ENCODE assay signal across 14 cellular contexts in the genomic region with DNA sequence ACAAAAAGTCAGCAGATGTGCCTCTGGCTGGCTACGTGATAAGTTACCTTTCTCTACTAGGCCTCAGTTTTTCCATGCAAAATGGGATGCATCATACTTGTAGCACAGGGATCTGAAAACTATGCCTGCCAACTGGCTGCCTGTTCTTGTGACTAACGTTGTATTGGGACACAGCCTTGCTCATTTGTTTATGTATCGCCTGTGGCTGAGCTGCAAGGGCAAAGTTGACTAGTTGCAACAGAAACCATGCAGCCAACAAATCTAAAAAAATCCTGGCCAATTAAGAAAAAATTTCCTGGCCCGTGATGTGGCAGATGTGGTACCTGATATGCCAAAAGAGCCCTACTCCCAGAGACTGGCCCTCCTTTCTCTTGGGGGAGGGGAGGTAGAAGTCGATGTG.
DNase-seq lines count a peak whose midpoint lies in the region; TF ChIP-seq lines count a peak whose summit lies in the region.
"Had no signal": no experiment of that assay in that cellular context is flagged by ENCODE, and none has a peak within 500 bp of the region (broad histone marks: within the 10 kb centered on the region; RNA-seq: fewer than 3 reads in every experiment).

No MANE protein-coding gene starts in this region.

- POLR2A ChIA-PET in A673 (lab: Charles Lee; ENCODE audit: low non-redundant PET), result no interaction called here

- H3K79me2 ChIP-seq in ACC112 (ENCODE audit: control insufficient read depth, insufficient read depth, low read length, unreplicated experiment), result no peaks in the 10 kb centered on the region

- H3K36me3 Mint-ChIP-seq in activated naive CD4-positive, alpha-beta T cell treated with anti-CD3 and anti-CD28 coated beads, Interleukin-2, amount 10 ng/mL, durations not matched to agents 7 days and 5 days, result no peaks in the 10 kb centered on the region
- H3K36me3 Mint-ChIP-seq: activated CD4-positive, alpha-beta memory T cell treated with anti-CD3 and anti-CD28 coated beads for 36 hours; T-cell had no signal

- H3K4me1 ChIP-seq in ACC112 (ENCODE audit: control insufficient read depth, insufficient read depth, low read length, unreplicated experiment), result peaks cover 13% of the 10 kb centered on the region
- no peaks in the 10 kb centered on the region for H3K4me1 ChIP-seq in A673 (ENCODE audit: insufficient read depth, low read length, poor library complexity, severe bottlenecking)

- H3K27ac ChIP-seq in ACC112 (ENCODE audit: low read depth, low read length) (peak overlapping the region; percentile 42; the same call in 1 of the 2 replicates), epithelial cell of prostate (no peak overlapping the region), A673 (ENCODE audit: low read depth, low read length, poor library complexity, severe bottlenecking) (no peak overlapping the region)

- H3K27ac Mint-ChIP-seq in activated naive CD4-positive, alpha-beta T cell treated with anti-CD3 and anti-CD28 coated beads, Interleukin-2, amount 10 ng/mL, durations not matched to agents 7 days and 5 days, result no peak overlapping the region
- H3K27ac Mint-ChIP-seq: activated CD4-positive, alpha-beta memory T cell treated with anti-CD3 and anti-CD28 coated beads for 36 hours; T-cell had no signal

- H3K9me3 ChIP-seq in A673 (ENCODE audit: low read depth, low read length, poor library complexity, severe bottlenecking), result no peaks in the 10 kb centered on the region

- intact Hi-C loops in A673 (cut with micrococcal nuclease; ENCODE audit: unreplicated experiment), result no loop called here

- TF ChIP-seq CTCF in A673 (conservative IDR thresholded peaks at IDR 0.05; ENCODE audit: low read depth, low read length), result no peak

- no peak overlapping the region for H3K4me3 Mint-ChIP-seq in activated naive CD4-positive, alpha-beta T cell treated with anti-CD3 and anti-CD28 coated beads, Interleukin-2, amount 10 ng/mL, durations not matched to agents 7 days and 5 days
- H3K4me3 Mint-ChIP-seq: activated CD4-positive, alpha-beta memory T cell treated with anti-CD3 and anti-CD28 coated beads for 36 hours; T-cell had no signal

- CTCF ChIA-PET in A673 (lab: Charles Lee), result no interaction called here
- CTCF ChIA-PET in activated naive CD4-positive, alpha-beta T cell treated with anti-CD3 and anti-CD28 coated beads, Interleukin-2, amount 10 ng/mL, durations not matched to agents 7 days and 5 days (lab: Charles Lee), result no interaction called here

- H3K4me1 Mint-ChIP-seq in activated naive CD4-positive, alpha-beta T cell treated with anti-CD3 and anti-CD28 coated beads, Interleukin-2, amount 10 ng/mL, durations not matched to agents 7 days and 5 days, result no peaks in the 10 kb centered on the region
- H3K4me1 Mint-ChIP-seq: T-cell had no signal

- no peak overlapping the region for H2AFZ ChIP-seq in ACC112 (ENCODE audit: low read length, unreplicated experiment)

- H3K36me3 ChIP-seq in ACC112 (ENCODE audit: insufficient read depth, low read length) (no peaks in the 10 kb centered on the region), A673 (ENCODE audit: insufficient read depth, low read length, poor library complexity, severe bottlenecking) (no peaks in the 10 kb centered on the region)

- BruUV-seq in A673 (replicated peaks; lab: Mats Ljungman, UMichigan), result no TSS peak

- peaks cover 19% of the 10 kb centered on the region for H3K27me3 Mint-ChIP-seq in activated naive CD4-positive, alpha-beta T cell treated with anti-CD3 and anti-CD28 coated beads, Interleukin-2, amount 10 ng/mL, durations not matched to agents 7 days and 5 days

- DNase-seq in M059J (ENCODE audit: low read depth) (peak; percentile 94), epithelial cell of prostate (ENCODE audit: low read depth, low spot score) (peak; percentile 33), non-pigmented ciliary epithelial cell (ENCODE audit: low read depth) (peak; percentile 67), GM19238 (ENCODE audit: insufficient read length, low spot score) (no peak), T-helper 2 cell (no peak), A673 (ENCODE audit: low spot score) (no peak)
- no peak for DNase-seq in activated naive CD4-positive, alpha-beta T cell treated with anti-CD3 and anti-CD28 coated beads, Interleukin-2, amount 10 ng/mL, durations not matched to agents 7 days and 5 days
- DNase-seq: 8988T; activated CD4-positive, alpha-beta memory T cell treated with anti-CD3 and anti-CD28 coated beads for 36 hours; activated naive CD4-positive, alpha-beta T cell; cortex of kidney; left ventricle myocardium superior; T-cell had no signal

- H3K27me3 ChIP-seq in ACC112 (ENCODE audit: insufficient read depth, low read length), result no peaks in the 10 kb centered on the region
- no peaks in the 10 kb centered on the region for H3K27me3 ChIP-seq in A673 (replicated peaks; ENCODE audit: insufficient read depth, low read depth, low read length, poor library complexity)

- H3K4me3 ChIP-seq in ACC112 (ENCODE audit: low read depth, low read length) (no peak overlapping the region), A673 (ENCODE audit: low read depth, low read length, poor library complexity, severe bottlenecking) (no peak overlapping the region)

- no peaks in the 10 kb centered on the region for H3K9me3 Mint-ChIP-seq in activated naive CD4-positive, alpha-beta T cell treated with anti-CD3 and anti-CD28 coated beads, Interleukin-2, amount 10 ng/mL, durations not matched to agents 7 days and 5 days
- H3K9me3 Mint-ChIP-seq: activated CD4-positive, alpha-beta memory T cell treated with anti-CD3 and anti-CD28 coated beads for 36 hours; T-cell had no signal

Comparison
In these comparisons a context has a peak if more than half of its experiments do, and no peak if none do; other contexts are left out.
1. DNase-seq: peak in M059J (single experiment), epithelial cell of prostate (single experiment) and non-pigmented ciliary epithelial cell (single experiment); none in GM19238 (single experiment), T-helper 2 cell (0 of 5), A673 (single experiment) and activated naive CD4-positive, alpha-beta T cell treated with anti-CD3 and anti-CD28 coated beads, Interleukin-2, amount 10 ng/mL, durations not matched to agents 7 days and 5 days (single experiment).